ENCODE assay signal across 21 cellular contexts in the genomic region with DNA sequence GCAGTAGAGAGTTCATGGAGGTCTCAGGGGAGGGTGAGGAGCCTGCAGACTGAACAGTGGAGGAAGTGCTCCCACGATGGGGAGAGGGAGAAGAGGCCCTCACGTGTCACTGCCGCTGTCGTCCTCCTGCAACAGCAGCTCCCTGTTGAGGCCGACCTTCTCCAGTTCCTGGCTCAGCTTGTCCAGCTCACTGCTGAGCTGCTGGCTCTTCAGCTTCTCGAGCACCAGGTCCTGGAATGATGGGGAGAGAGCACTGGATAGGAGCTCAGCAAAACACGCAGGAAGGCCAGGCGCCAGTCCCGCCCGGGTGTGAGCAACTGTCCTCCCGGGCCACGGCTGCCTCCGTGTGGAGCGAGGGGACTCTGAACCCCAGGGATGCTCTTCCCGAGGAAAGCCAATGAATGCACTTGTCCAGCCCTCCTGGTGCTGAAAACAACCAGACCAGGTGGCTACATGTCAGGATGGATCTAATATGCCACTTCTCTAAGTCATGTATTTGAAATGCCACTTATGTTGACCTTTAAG.
DNase-seq lines count a peak whose midpoint lies in the region; ATAC-seq and TF ChIP-seq lines count a peak whose summit lies in the region.
"Had no signal": no experiment of that assay in that cellular context is flagged by ENCODE, and none has a peak within 500 bp of the region (broad histone marks: within the 10 kb centered on the region; RNA-seq: fewer than 3 reads in every experiment).

No MANE protein-coding gene starts in this region.

- no peaks in the 10 kb centered on the region for H3K27me3 Mint-ChIP-seq in stimulated activated naive CD8-positive, alpha-beta T cell treated with anti-CD3 and anti-CD28 coated beads, Interleukin-15, Interleukin-2, amounts not matched to agents 100 ng/mL and 50 ng/mL, for 24 hours
- no peaks in the 10 kb centered on the region for H3K27me3 Mint-ChIP-seq in stimulated activated naive CD8-positive, alpha-beta T cell treated with anti-CD3 and anti-CD28 coated beads, Interleukin-15, amount 100 ng/mL, for 72 hours
- no peaks in the 10 kb centered on the region for H3K27me3 Mint-ChIP-seq in activated CD8-positive, alpha-beta T cell treated with anti-CD3 and anti-CD28 coated beads for 36 hours
- H3K27me3 Mint-ChIP-seq: brain had no signal

- intact Hi-C loops in activated CD8-positive, alpha-beta T cell treated with anti-CD3 and anti-CD28 coated beads for 36 hours (cut with micrococcal nuclease), result no loop called here
- intact Hi-C loops in lower lobe of right lung (cut with DNase I), result no loop called here

- no peaks in the 10 kb centered on the region for H3K9me3 ChIP-seq in lower lobe of right lung
- H3K9me3 ChIP-seq: adrenal gland, heart left ventricle, MG63, SK-N-SH, vagina had no signal

- TF ChIP-seq CTCF in activated CD8-positive, alpha-beta T cell treated with anti-CD3 and anti-CD28 coated beads for 36 hours (IDR thresholded peaks at IDR 0.05), result no peak
- TF ChIP-seq CTCF in lower lobe of right lung (IDR thresholded peaks at IDR 0.05), result no peak

- H3K27ac Mint-ChIP-seq in stimulated activated naive CD8-positive, alpha-beta T cell treated with anti-CD3 and anti-CD28 coated beads, Interleukin-15, Interleukin-2, amounts not matched to agents 100 ng/mL and 50 ng/mL, for 24 hours, result peak overlapping the region; percentile 91
- H3K27ac Mint-ChIP-seq in stimulated activated naive CD8-positive, alpha-beta T cell treated with anti-CD3 and anti-CD28 coated beads, Interleukin-15, amount 100 ng/mL, for 72 hours, result peak overlapping the region in 1 of 2 donors; percentile 63
- H3K27ac Mint-ChIP-seq in activated CD8-positive, alpha-beta T cell treated with anti-CD3 and anti-CD28 coated beads for 36 hours, result peak overlapping the region; percentile 78
- H3K27ac Mint-ChIP-seq: brain had no signal

- H3K4me3 Mint-ChIP-seq in stimulated activated naive CD8-positive, alpha-beta T cell treated with anti-CD3 and anti-CD28 coated beads, Interleukin-15, Interleukin-2, amounts not matched to agents 100 ng/mL and 50 ng/mL, for 24 hours, result no peak overlapping the region
- no peak overlapping the region for H3K4me3 Mint-ChIP-seq in stimulated activated naive CD8-positive, alpha-beta T cell treated with anti-CD3 and anti-CD28 coated beads, Interleukin-15, amount 100 ng/mL, for 72 hours
- H3K4me3 Mint-ChIP-seq in activated CD8-positive, alpha-beta T cell treated with anti-CD3 and anti-CD28 coated beads for 36 hours, result no peak overlapping the region
- H3K4me3 Mint-ChIP-seq: brain had no signal

- DNase-seq in stimulated activated naive CD8-positive, alpha-beta T cell treated with anti-CD3 and anti-CD28 coated beads, Interleukin-15, amount 100 ng/mL, for 72 hours, result no peak
- no peak for DNase-seq in activated CD8-positive, alpha-beta T cell treated with anti-CD3 and anti-CD28 coated beads for 36 hours
- DNase-seq in lower lobe of right lung (peak; percentile 30), HCEC 1CT (no peak), GOT3 (lab: John Stamatoyannopoulos, UW) (no peak), NCI-H774 (lab: John Stamatoyannopoulos, UW) (no peak)
- DNase-seq: adrenal gland, erythroblast, heart left ventricle, KBM-7, MG63, NCI-H2081, NCI-H345, NCI-H82, occipital lobe, RPMI8226, SK-N-SH, T1000 had no signal

- no peak overlapping the region for H3K4me3 ChIP-seq in lower lobe of right lung
- H3K4me3 ChIP-seq: adrenal gland, heart left ventricle, MG63, vagina had no signal

- POLR2A ChIA-PET in activated CD8-positive, alpha-beta T cell treated with anti-CD3 and anti-CD28 coated beads for 36 hours (lab: Charles Lee), result interaction anchor here (1.0 kb wide), 1 partner anchor 81 kb away, joined by 3 read pairs; no protein-coding TSS in a partner anchor

- H3K36me3 ChIP-seq in lower lobe of right lung, result peaks cover 97% of the 10 kb centered on the region
- H3K36me3 ChIP-seq: MG63 had no signal

- no peak for ATAC-seq in stimulated activated naive CD8-positive, alpha-beta T cell treated with anti-CD3 and anti-CD28 coated beads, Interleukin-15, amount 100 ng/mL, for 72 hours
- no peak for ATAC-seq in activated CD8-positive, alpha-beta T cell treated with anti-CD3 and anti-CD28 coated beads for 36 hours
- no peak for ATAC-seq in lower lobe of right lung
- ATAC-seq: heart left ventricle had no signal

- peaks cover 49% of the 10 kb centered on the region for H3K4me1 Mint-ChIP-seq in stimulated activated naive CD8-positive, alpha-beta T cell treated with anti-CD3 and anti-CD28 coated beads, Interleukin-15, Interleukin-2, amounts not matched to agents 100 ng/mL and 50 ng/mL, for 24 hours (ENCODE audit: low read depth)
- peaks cover 68% of the 10 kb centered on the region for H3K4me1 Mint-ChIP-seq in stimulated activated naive CD8-positive, alpha-beta T cell treated with anti-CD3 and anti-CD28 coated beads, Interleukin-15, amount 100 ng/mL, for 72 hours
- peaks cover 65% of the 10 kb centered on the region for H3K4me1 Mint-ChIP-seq in activated CD8-positive, alpha-beta T cell treated with anti-CD3 and anti-CD28 coated beads for 36 hours (ENCODE audit: low read depth)
- H3K4me1 Mint-ChIP-seq: brain had no signal

- peaks cover 5% of the 10 kb centered on the region for H3K4me1 ChIP-seq in lower lobe of right lung
- H3K4me1 ChIP-seq: adrenal gland, vagina had no signal

- CTCF ChIA-PET in activated CD8-positive, alpha-beta T cell treated with anti-CD3 and anti-CD28 coated beads for 36 hours (lab: Charles Lee), result interaction anchor here (1.0 to 1.9 kb wide), 3 partner anchors 13 to 106 kb away, joined by 3 to 4 read pairs (median 4); no protein-coding TSS in a partner anchor

- H3K27ac ChIP-seq in lower lobe of right lung, result no peak overlapping the region
- H3K27ac ChIP-seq: adrenal gland, vagina had no signal

- H3K9me3 Mint-ChIP-seq in stimulated activated naive CD8-positive, alpha-beta T cell treated with anti-CD3 and anti-CD28 coated beads, Interleukin-15, Interleukin-2, amounts not matched to agents 100 ng/mL and 50 ng/mL, for 24 hours, result no peaks in the 10 kb centered on the region
- no peaks in the 10 kb centered on the region for H3K9me3 Mint-ChIP-seq in stimulated activated naive CD8-positive, alpha-beta T cell treated with anti-CD3 and anti-CD28 coated beads, Interleukin-15, amount 100 ng/mL, for 72 hours
- no peaks in the 10 kb centered on the region for H3K9me3 Mint-ChIP-seq in activated CD8-positive, alpha-beta T cell treated with anti-CD3 and anti-CD28 coated beads for 36 hours
- H3K9me3 Mint-ChIP-seq: brain had no signal

- H3K27me3 ChIP-seq in lower lobe of right lung (ENCODE audit: low read depth), result no peaks in the 10 kb centered on the region
- H3K27me3 ChIP-seq: adrenal gland, MG63, vagina had no signal

- H3K36me3 Mint-ChIP-seq in stimulated activated naive CD8-positive, alpha-beta T cell treated with anti-CD3 and anti-CD28 coated beads, Interleukin-15, Interleukin-2, amounts not matched to agents 100 ng/mL and 50 ng/mL, for 24 hours (ENCODE audit: low read depth), result peaks cover 85% of the 10 kb centered on the region
- H3K36me3 Mint-ChIP-seq in activated CD8-positive, alpha-beta T cell treated with anti-CD3 and anti-CD28 coated beads for 36 hours (ENCODE audit: low read depth), result peaks cover 82% of the 10 kb centered on the region
